ENCODE assay signal across 11 cellular contexts in the genomic region with DNA sequence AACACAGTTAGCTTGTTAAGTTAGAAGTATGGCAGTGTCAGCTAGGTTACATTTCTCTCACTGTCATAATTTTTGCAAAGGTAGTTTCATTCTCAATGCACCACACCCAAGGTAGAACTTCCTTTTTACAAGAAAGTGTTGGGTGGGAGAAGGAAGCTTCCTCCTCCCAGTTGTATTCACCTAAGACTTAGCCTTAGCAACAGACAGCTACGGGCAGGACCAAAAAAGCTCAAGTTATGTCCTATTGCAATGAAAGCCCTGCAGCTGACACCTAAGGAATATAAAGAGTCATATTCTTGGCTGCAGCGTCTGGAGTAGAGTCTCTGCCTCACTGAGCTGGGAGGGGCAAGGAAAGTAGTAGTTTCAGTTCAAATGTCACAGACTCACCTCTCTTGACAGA. TPM values are rescaled to one million over a fixed set of nuclear protein-coding genes. Genes with fewer than 3 reads are reported as not detected.
DNase-seq lines count a peak whose midpoint lies in the region; ATAC-seq lines count a peak whose summit lies in the region.
"Had no signal": no experiment of that assay in that cellular context is flagged by ENCODE, and none has a peak within 500 bp of the region (broad histone marks: within the 10 kb centered on the region; RNA-seq: fewer than 3 reads in every experiment).

No MANE protein-coding gene starts in this region.

- ATAC-seq in GM18858 (IDR thresholded peaks at IDR 0.05; ENCODE audit: unreplicated experiment) = peak; percentile 43
- ATAC-seq in GM21528 (IDR thresholded peaks at IDR 0.05; ENCODE audit: low FRiP score, unreplicated experiment) = peak; percentile 69
- peak; percentile 44 for ATAC-seq in HG03521 (IDR thresholded peaks at IDR 0.05; ENCODE audit: unreplicated experiment)
- ATAC-seq in esophagus mucosa = peak; percentile 56
- ATAC-seq: Right ventricle myocardium inferior had no signal

- DNase-seq in islet precursor cell = no peak
- no peak for DNase-seq in ecto neural progenitor cell (ENCODE audit: low spot score)
- no peak for DNase-seq in NK-92 treated with Interleukin-12 subunit alpha and Interleukin-12 subunit beta, amount 100 ng/mL, for 24 hours (lab: John Stamatoyannopoulos, UW)
- no peak for DNase-seq in H4 (ENCODE audit: low spot score)
- DNase-seq: H7, NCI-H1105 treated with DMSO at 0.1 percent for 48 hours had no signal

RNA-seq across cellular contexts. Expression of a gene that starts 25.1 kb away (rescaled TPM):
- total RNA-seq in esophagus mucosa = 0.40 TPM
- total RNA-seq in H4 (2014; rRNA removed; shearing (Covaris generic)) = 0.12 TPM in 2 replicates
